Comparison of ENCODE assay signal across 21 cellular contexts in genomic region chr11:134636071-134636470, GRCh38.
"Had no signal": no experiment of that assay in that cellular context is flagged by ENCODE, and none has a peak within 500 bp of the region (broad histone marks: within the 10 kb centered on the region; RNA-seq: fewer than 3 reads in every experiment).

No MANE protein-coding gene starts in this region.

- H3K27ac Mint-ChIP-seq: activated CD4-positive, alpha-beta memory T cell treated with anti-CD3 and anti-CD28 coated beads for 36 hours; activated naive CD8-positive, alpha-beta T cell treated with anti-CD3 and anti-CD28 coated beads for 36 hours; naive thymus-derived CD4-positive, alpha-beta T cell; stimulated activated effector memory CD8-positive, alpha-beta T cell treated with anti-CD3 and anti-CD28 coated beads, Interleukin-12 subunit alpha, Interleukin-12 subunit beta, amount 100 ng/mL, for 72 hours had no signal

- H3K27ac ChIP-seq: breast epithelium, colonic mucosa, epithelial cell of prostate, gastroesophageal sphincter, neutrophil, pancreas, psoas muscle, transverse colon had no signal

- ATAC-seq: gastroesophageal sphincter; left colon; naive thymus-derived CD4-positive, alpha-beta T cell; pancreas; psoas muscle; right cardiac atrium; stimulated activated effector memory CD8-positive, alpha-beta T cell treated with anti-CD3 and anti-CD28 coated beads, Interleukin-12 subunit alpha, Interleukin-12 subunit beta, amount 100 ng/mL, for 72 hours had no signal

- H3K4me1 Mint-ChIP-seq: activated naive CD8-positive, alpha-beta T cell treated with anti-CD3 and anti-CD28 coated beads for 36 hours had no signal

- H3K4me1 ChIP-seq: breast epithelium, colonic mucosa, gastroesophageal sphincter, pancreas, psoas muscle, transverse colon had no signal

- H3K27me3 ChIP-seq: colonic mucosa, neutrophil, pancreas, transverse colon had no signal

- H3K4me3 ChIP-seq: breast epithelium, colonic mucosa, gastroesophageal sphincter, lung, pancreas, psoas muscle, transverse colon had no signal

- H3K36me3 ChIP-seq: breast epithelium, colonic mucosa, gastroesophageal sphincter, neutrophil, pancreas, transverse colon had no signal

- H3K4me3 Mint-ChIP-seq: activated CD4-positive, alpha-beta memory T cell treated with anti-CD3 and anti-CD28 coated beads for 36 hours; activated naive CD8-positive, alpha-beta T cell treated with anti-CD3 and anti-CD28 coated beads for 36 hours; naive thymus-derived CD4-positive, alpha-beta T cell; stimulated activated effector memory CD8-positive, alpha-beta T cell treated with anti-CD3 and anti-CD28 coated beads, Interleukin-12 subunit alpha, Interleukin-12 subunit beta, amount 100 ng/mL, for 72 hours had no signal

- H3K36me3 Mint-ChIP-seq: activated CD4-positive, alpha-beta memory T cell treated with anti-CD3 and anti-CD28 coated beads for 36 hours; activated naive CD8-positive, alpha-beta T cell treated with anti-CD3 and anti-CD28 coated beads for 36 hours; naive thymus-derived CD4-positive, alpha-beta T cell; stimulated activated effector memory CD8-positive, alpha-beta T cell treated with anti-CD3 and anti-CD28 coated beads, Interleukin-12 subunit alpha, Interleukin-12 subunit beta, amount 100 ng/mL, for 72 hours had no signal

- DNase-seq: activated CD4-positive, alpha-beta memory T cell treated with anti-CD3 and anti-CD28 coated beads for 36 hours; activated CD4-positive, alpha-beta T cell treated with anti-CD3 and anti-CD28 coated beads for 48 hours; activated CD4-positive, CD25-positive, alpha-beta regulatory T cell; activated naive CD4-positive, alpha-beta T cell treated with Interleukin-2 at 50 U/mL for 16 hours; activated naive CD8-positive, alpha-beta T cell treated with anti-CD3 and anti-CD28 coated beads for 36 hours; activated T-cell treated with anti-CD3 and anti-CD28 coated beads, Interleukin-2, amount 50 U/mL, for 1 hour; left colon; naive thymus-derived CD4-positive, alpha-beta T cell; pancreas; psoas muscle; right cardiac atrium; stimulated activated CD4-positive, alpha-beta T cell treated with anti-CD3 and anti-CD28 coated beads, Interleukin-2, amount 100 ng/mL, for 24 hours; T1000; transverse colon had no signal

- H3K27me3 Mint-ChIP-seq: activated naive CD8-positive, alpha-beta T cell treated with anti-CD3 and anti-CD28 coated beads for 36 hours had no signal

- H3K9me3 Mint-ChIP-seq: activated CD4-positive, alpha-beta memory T cell treated with anti-CD3 and anti-CD28 coated beads for 36 hours; activated naive CD8-positive, alpha-beta T cell treated with anti-CD3 and anti-CD28 coated beads for 36 hours; stimulated activated effector memory CD8-positive, alpha-beta T cell treated with anti-CD3 and anti-CD28 coated beads, Interleukin-12 subunit alpha, Interleukin-12 subunit beta, amount 100 ng/mL, for 72 hours had no signal

- H3K9me3 ChIP-seq: breast epithelium, colonic mucosa, gastroesophageal sphincter, neutrophil, pancreas, psoas muscle, transverse colon had no signal
